ENCODE assay signal across 18 cellular contexts in genomic region chr22:41043727-41044126, GRCh38.
"Had no signal": no experiment of that assay in that cellular context is flagged by ENCODE, and none has a peak within 500 bp of the region (broad histone marks: within the 10 kb centered on the region; RNA-seq: fewer than 3 reads in every experiment).

No MANE protein-coding gene starts in this region.

- DNase-seq: activated CD4-positive, alpha-beta T cell treated with anti-CD3 and anti-CD28 coated beads for 36 hours; activated CD4-positive, alpha-beta T cell treated with anti-CD3 and anti-CD28 coated beads, Interleukin-2, amount 50 U/mL, for 48 hours; activated naive CD4-positive, alpha-beta T cell; activated naive CD8-positive, alpha-beta T cell treated with anti-CD3 and anti-CD28 coated beads, Interleukin-2, amount 10 ng/mL, durations not matched to agents 7 days and 5 days; activated T-cell treated with anti-CD3 and anti-CD28 coated beads for 4 hours; body of pancreas; effector memory CD8-positive, alpha-beta T cell; foreskin fibroblast; hippocampal formation; left cardiac atrium; mesenchymal stem cell; mucosa of descending colon; naive B cell; right cardiac atrium; stimulated activated naive CD8-positive, alpha-beta T cell treated with anti-CD3 and anti-CD28 coated beads, Interleukin-15, Interleukin-2, amounts not matched to agents 100 U/mL and 50 U/mL, for 24 hours; substantia nigra; uterus had no signal

- ATAC-seq: activated CD4-positive, alpha-beta T cell treated with anti-CD3 and anti-CD28 coated beads for 36 hours; body of pancreas; effector memory CD8-positive, alpha-beta T cell; left cardiac atrium; mucosa of descending colon; right cardiac atrium; stimulated activated naive CD8-positive, alpha-beta T cell treated with anti-CD3 and anti-CD28 coated beads, Interleukin-15, Interleukin-2, amounts not matched to agents 100 U/mL and 50 U/mL, for 24 hours; WTC11 had no signal
